Comparison of ENCODE assay signal across 1 cellular context in the genomic region with DNA sequence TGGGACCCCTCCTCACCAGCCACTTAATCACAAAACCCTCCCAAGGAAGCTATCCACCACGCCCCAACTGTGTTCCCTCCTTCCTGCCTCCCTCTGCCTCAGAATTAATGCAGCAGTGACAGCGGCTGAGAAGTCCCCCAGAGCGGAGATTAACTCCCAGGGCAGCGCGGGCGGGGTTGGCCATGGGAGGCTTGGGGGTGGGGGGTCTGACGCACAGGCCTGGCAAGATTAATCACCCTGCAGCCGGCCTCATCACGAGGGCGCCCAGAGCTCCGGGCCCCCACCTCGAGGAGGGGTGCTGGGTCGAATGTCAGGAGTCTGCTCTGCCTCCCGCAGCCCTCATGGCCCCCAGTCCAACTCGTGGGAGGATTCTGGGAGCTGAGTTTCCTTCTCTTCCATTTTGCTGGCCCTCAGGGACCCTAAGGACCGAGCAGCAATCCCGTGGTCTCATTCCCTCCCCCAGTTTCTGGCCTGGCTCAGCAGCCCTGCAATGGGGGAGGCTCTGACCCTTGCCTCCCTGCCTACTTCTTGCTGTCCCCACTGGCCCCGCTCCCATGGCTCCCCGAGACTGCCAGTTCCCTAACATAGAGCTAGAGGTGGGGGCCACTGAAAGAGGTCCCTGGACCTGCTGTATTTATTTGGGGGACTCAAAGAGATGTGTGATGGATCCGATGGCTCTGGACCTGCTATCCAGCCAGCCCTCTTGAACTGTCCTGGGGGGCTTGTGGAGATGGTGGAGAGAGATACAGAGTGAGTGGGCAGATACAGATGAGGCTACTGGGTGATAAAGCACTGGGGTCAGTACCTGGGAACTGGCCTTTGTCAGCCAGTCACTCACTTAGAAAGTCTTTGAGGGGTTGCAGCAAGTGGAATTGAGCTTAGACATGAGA.
TF ChIP-seq lines count a peak whose summit lies in the region.

No MANE protein-coding gene starts in this region.

TF ChIP-seq in H1, 55 proteins besides CTCF, POLR2A, EP300 and RAD21:
- TF ChIP-seq ASH2L (IDR thresholded peaks at IDR 0.05; ENCODE audit: low read length) = no peak
- TF ChIP-seq YY1 (IDR thresholded peaks at IDR 0.05; ENCODE audit: low read depth, low read length) = no peak
- no peak for TF ChIP-seq CTBP2 (IDR thresholded peaks at IDR 0.05; ENCODE audit: borderline replicate concordance, insufficient read depth, insufficient read length, low read length)
- no peak for TF ChIP-seq GABPA (IDR thresholded peaks at IDR 0.05; ENCODE audit: borderline replicate concordance, insufficient read depth, low read length)
- no peak for TF ChIP-seq SP2 (IDR thresholded peaks at IDR 0.05; ENCODE audit: low read length)
- TF ChIP-seq RXRA (IDR thresholded peaks at IDR 0.05; ENCODE audit: insufficient read depth, low read depth, low read length) = no peak
- TF ChIP-seq BACH1 (IDR thresholded peaks at IDR 0.05; ENCODE audit: low read length) = no peak
- TF ChIP-seq POLR2AphosphoS5 (IDR thresholded peaks at IDR 0.05; ENCODE audit: low read depth, low read length) = no peak
- no peak for TF ChIP-seq TAF1 (IDR thresholded peaks at IDR 0.05; ENCODE audit: low read depth, low read length)
- no peak for TF ChIP-seq SRF (IDR thresholded peaks at IDR 0.05; ENCODE audit: low read depth, low read length)
- TF ChIP-seq, protein P1, sequence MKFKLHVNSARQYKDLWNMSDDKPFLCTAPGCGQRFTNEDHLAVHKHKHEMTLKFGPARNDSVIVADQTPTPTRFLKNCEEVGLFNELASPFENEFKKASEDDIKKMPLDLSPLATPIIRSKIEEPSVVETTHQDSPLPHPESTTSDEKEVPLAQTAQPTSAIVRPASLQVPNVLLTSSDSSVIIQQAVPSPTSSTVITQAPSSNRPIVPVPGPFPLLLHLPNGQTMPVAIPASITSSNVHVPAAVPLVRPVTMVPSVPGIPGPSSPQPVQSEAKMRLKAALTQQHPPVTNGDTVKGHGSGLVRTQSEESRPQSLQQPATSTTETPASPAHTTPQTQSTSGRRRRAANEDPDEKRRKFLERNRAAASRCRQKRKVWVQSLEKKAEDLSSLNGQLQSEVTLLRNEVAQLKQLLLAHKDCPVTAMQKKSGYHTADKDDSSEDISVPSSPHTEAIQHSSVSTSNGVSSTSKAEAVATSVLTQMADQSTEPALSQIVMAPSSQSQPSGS (IDR thresholded peaks at IDR 0.05; ENCODE audit: low read length) = no peak
- TF ChIP-seq GTF2F1 (IDR thresholded peaks at IDR 0.05; ENCODE audit: borderline replicate concordance, low read depth, low read length) = no peak
- TF ChIP-seq CREB1 (IDR thresholded peaks at IDR 0.05) = no peak
- TF ChIP-seq SIRT6 (IDR thresholded peaks at IDR 0.05; ENCODE audit: low read length) = no peak
- TF ChIP-seq TEAD4 (IDR thresholded peaks at IDR 0.05; ENCODE audit: low read depth, low read length) = no peak
- TF ChIP-seq CBX8 (IDR thresholded peaks at IDR 0.05; ENCODE audit: borderline replicate concordance, low read depth, low read length) = no peak
- TF ChIP-seq KDM5A (IDR thresholded peaks at IDR 0.05; ENCODE audit: low read length) = no peak
- no peak for TF ChIP-seq RNF2 (IDR thresholded peaks at IDR 0.05; ENCODE audit: borderline replicate concordance, low read depth, low read length, missing control alignments, poor library complexity, severe bottlenecking)
- TF ChIP-seq CBX5 (IDR thresholded peaks at IDR 0.05; ENCODE audit: low read depth, low read length) = no peak
- TF ChIP-seq POU5F1 (IDR thresholded peaks at IDR 0.05; ENCODE audit: low read depth, low read length) = no peak
